ENCODE assay signal across 7 cellular contexts in the genomic region with DNA sequence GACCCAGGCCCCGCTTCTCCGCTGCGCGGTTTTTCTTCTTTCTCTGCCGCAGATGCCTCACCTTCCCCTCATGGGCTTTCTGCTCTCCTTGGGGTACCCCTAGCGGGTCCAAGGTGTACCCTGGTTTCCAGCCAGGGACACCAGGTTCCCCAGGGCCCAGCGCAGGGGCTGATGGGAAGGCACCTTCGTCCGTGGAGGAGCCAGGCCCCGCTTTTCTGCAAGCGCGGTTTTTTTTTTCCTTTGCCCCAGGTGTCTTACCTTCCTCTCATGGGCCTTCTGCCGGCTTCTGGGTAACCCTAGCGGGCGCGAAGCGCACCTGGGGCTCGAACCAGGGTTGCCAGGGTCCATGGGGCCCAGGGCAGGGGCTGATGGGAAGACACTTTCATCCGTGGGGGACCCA.
DNase-seq lines count a peak whose midpoint lies in the region; ATAC-seq and TF ChIP-seq lines count a peak whose summit lies in the region.
"Not testable (repeated sequence)": the region's sequence is repeated elsewhere in the genome, so short reads cannot be mapped to it uniquely, and the experiment has no call there.

No MANE protein-coding gene starts in this region.

- not testable (repeated sequence) for DNase-seq in HL-60 (ENCODE audit: low read depth in 1 of 2, low spot score in 1 of 2)
- DNase-seq in T-helper 2 cell (peak in 3 of 5 experiments; percentile 10 to 22 (median 20)), mucosa of descending colon (peak; percentile 17 to 59 (median 51))
- peak; percentile 78 for DNase-seq in activated CD8-positive, alpha-beta memory T cell treated with anti-CD3 and anti-CD28 coated beads for 24 hours
- DNase-seq in effector memory CD4-positive, alpha-beta T cell: peak; percentile 2 to 39 (median 12)
- DNase-seq in stimulated activated CD8-positive, alpha-beta memory T cell treated with anti-CD3 and anti-CD28 coated beads, Interleukin-4, amount 100 ng/mL, for 48 hours: peak; percentile 40

- not testable (repeated sequence) for H3K27me3 Mint-ChIP-seq in activated naive CD4-positive, alpha-beta T cell treated with anti-CD3 and anti-CD28 coated beads, Interleukin-2, amount 50 U/mL, for 24 hours

- H3K4me1 ChIP-seq in effector memory CD4-positive, alpha-beta T cell (ENCODE audit: control insufficient read depth, insufficient read depth, low read length, poor library complexity, severe bottlenecking); mucosa of descending colon (ENCODE audit: low read depth): not testable (repeated sequence)

- TF ChIP-seq CTCF in HL-60 (IDR thresholded peaks at IDR 0.05; ENCODE audit: insufficient read depth, low read length); mucosa of descending colon (IDR thresholded peaks at IDR 0.05): not testable (repeated sequence)

- H3K36me3 ChIP-seq in effector memory CD4-positive, alpha-beta T cell (ENCODE audit: control insufficient read depth, insufficient read depth, low read length); mucosa of descending colon (ENCODE audit: low read depth): not testable (repeated sequence)

- H3K27ac Mint-ChIP-seq in activated naive CD4-positive, alpha-beta T cell treated with anti-CD3 and anti-CD28 coated beads, Interleukin-2, amount 50 U/mL, for 24 hours: peak overlapping the region; percentile 88

- not testable (repeated sequence) for H3K27me3 ChIP-seq in HL-60 (ENCODE audit: insufficient read depth, poor library complexity, severe bottlenecking); effector memory CD4-positive, alpha-beta T cell (replicated peaks; ENCODE audit: control insufficient read depth, insufficient read depth, low read length, poor library complexity, severe bottlenecking)

- H3K4me1 Mint-ChIP-seq in activated naive CD4-positive, alpha-beta T cell treated with anti-CD3 and anti-CD28 coated beads, Interleukin-2, amount 50 U/mL, for 24 hours: not testable (repeated sequence)

- ATAC-seq in mucosa of descending colon: not testable (repeated sequence)

- not testable (repeated sequence) for H3K27ac ChIP-seq in HL-60 (replicated peaks); effector memory CD4-positive, alpha-beta T cell (ENCODE audit: insufficient read depth, low read length, poor library complexity, severe bottlenecking)

- H3K4me3 Mint-ChIP-seq in activated naive CD4-positive, alpha-beta T cell treated with anti-CD3 and anti-CD28 coated beads, Interleukin-2, amount 50 U/mL, for 24 hours: peak overlapping the region; percentile 81

- H3K36me3 Mint-ChIP-seq in activated naive CD4-positive, alpha-beta T cell treated with anti-CD3 and anti-CD28 coated beads, Interleukin-2, amount 50 U/mL, for 24 hours: not testable (repeated sequence)

- H3K9me3 Mint-ChIP-seq in activated naive CD4-positive, alpha-beta T cell treated with anti-CD3 and anti-CD28 coated beads, Interleukin-2, amount 50 U/mL, for 24 hours: not testable (repeated sequence)

- H3K4me3 ChIP-seq in HL-60 (replicated peaks; ENCODE audit: insufficient read depth, low read length): peak overlapping the region; percentile 23; the same call in 1 of the 2 replicates
- not testable (repeated sequence) for H3K4me3 ChIP-seq in effector memory CD4-positive, alpha-beta T cell (ENCODE audit: insufficient read depth, low read depth, low read length, poor library complexity, severe bottlenecking); mucosa of descending colon

- intact Hi-C loops in mucosa of descending colon (cut with DNase I, micrococcal nuclease): not testable (repeated sequence)

- H3K9me3 ChIP-seq in effector memory CD4-positive, alpha-beta T cell (ENCODE audit: control insufficient read depth, low read length); mucosa of descending colon: not testable (repeated sequence)
